1 cellular context compared by ENCODE assay signal in genomic region chr5:142806769-142807377, GRCh38.
TF ChIP-seq lines count a peak whose summit lies in the region.

No MANE protein-coding gene starts in this region.

TF ChIP-seq in GM23338, 12 proteins besides CTCF, POLR2A, EP300 and RAD21:
- TF ChIP-seq STAT1 (IDR thresholded peaks at IDR 0.05; ENCODE audit: unreplicated experiment) (no peak), ZNF331 (CRISPR knock-in tag; IDR thresholded peaks at IDR 0.05; ENCODE audit: low read depth) (no peak), ZNF462 (CRISPR knock-in tag; IDR thresholded peaks at IDR 0.05) (no peak), ETS1 (IDR thresholded peaks at IDR 0.05) (no peak), REST (IDR thresholded peaks at IDR 0.05; ENCODE audit: unreplicated experiment) (no peak), CREB1 (CRISPR knock-in tag; IDR thresholded peaks at IDR 0.05; ENCODE audit: low read depth) (no peak), EZH2phosphoT487 (IDR thresholded peaks at IDR 0.05; ENCODE audit: unreplicated experiment) (no peak), NANOG (IDR thresholded peaks at IDR 0.05; ENCODE audit: borderline replicate concordance) (no peak), EZH2 (IDR thresholded peaks at IDR 0.05; ENCODE audit: low read depth, unreplicated experiment) (no peak), JUNB (IDR thresholded peaks at IDR 0.05; ENCODE audit: unreplicated experiment) (no peak), POLR2AphosphoS5 (IDR thresholded peaks at IDR 0.05; ENCODE audit: low read depth) (no peak)
TF ChIP-seq in GM23338: peak in this region for 0.
